ENCODE assay signal across 1 cellular context in genomic region chr18:77098554-77099174, GRCh38.
TF ChIP-seq lines count a peak whose summit lies in the region.

No MANE protein-coding gene starts in this region.

TF ChIP-seq in HEK293, 187 proteins besides CTCF, POLR2A, EP300 and RAD21 (continued from another document and continues in another):
- TF ChIP-seq, protein P1, sequence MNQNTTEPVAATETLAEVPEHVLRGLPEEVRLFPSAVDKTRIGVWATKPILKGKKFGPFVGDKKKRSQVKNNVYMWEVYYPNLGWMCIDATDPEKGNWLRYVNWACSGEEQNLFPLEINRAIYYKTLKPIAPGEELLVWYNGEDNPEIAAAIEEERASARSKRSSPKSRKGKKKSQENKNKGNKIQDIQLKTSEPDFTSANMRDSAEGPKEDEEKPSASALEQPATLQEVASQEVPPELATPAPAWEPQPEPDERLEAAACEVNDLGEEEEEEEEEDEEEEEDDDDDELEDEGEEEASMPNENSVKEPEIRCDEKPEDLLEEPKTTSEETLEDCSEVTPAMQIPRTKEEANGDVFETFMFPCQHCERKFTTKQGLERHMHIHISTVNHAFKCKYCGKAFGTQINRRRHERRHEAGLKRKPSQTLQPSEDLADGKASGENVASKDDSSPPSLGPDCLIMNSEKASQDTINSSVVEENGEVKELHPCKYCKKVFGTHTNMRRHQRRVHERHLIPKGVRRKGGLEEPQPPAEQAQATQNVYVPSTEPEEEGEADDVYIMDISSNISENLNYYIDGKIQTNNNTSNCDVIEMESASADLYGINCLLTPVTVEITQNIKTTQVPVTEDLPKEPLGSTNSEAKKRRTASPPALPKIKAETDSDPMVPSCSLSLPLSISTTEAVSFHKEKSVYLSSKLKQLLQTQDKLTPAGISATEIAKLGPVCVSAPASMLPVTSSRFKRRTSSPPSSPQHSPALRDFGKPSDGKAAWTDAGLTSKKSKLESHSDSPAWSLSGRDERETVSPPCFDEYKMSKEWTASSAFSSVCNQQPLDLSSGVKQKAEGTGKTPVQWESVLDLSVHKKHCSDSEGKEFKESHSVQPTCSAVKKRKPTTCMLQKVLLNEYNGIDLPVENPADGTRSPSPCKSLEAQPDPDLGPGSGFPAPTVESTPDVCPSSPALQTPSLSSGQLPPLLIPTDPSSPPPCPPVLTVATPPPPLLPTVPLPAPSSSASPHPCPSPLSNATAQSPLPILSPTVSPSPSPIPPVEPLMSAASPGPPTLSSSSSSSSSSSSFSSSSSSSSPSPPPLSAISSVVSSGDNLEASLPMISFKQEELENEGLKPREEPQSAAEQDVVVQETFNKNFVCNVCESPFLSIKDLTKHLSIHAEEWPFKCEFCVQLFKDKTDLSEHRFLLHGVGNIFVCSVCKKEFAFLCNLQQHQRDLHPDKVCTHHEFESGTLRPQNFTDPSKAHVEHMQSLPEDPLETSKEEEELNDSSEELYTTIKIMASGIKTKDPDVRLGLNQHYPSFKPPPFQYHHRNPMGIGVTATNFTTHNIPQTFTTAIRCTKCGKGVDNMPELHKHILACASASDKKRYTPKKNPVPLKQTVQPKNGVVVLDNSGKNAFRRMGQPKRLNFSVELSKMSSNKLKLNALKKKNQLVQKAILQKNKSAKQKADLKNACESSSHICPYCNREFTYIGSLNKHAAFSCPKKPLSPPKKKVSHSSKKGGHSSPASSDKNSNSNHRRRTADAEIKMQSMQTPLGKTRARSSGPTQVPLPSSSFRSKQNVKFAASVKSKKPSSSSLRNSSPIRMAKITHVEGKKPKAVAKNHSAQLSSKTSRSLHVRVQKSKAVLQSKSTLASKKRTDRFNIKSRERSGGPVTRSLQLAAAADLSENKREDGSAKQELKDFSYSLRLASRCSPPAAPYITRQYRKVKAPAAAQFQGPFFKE (tag by site-specific recombination; IDR thresholded peaks at IDR 0.05; ENCODE audit: borderline replicate concordance), result no peak
- TF ChIP-seq ZFP37 (tag by site-specific recombination; IDR thresholded peaks at IDR 0.05) (no peak), MZF1 (tag by site-specific recombination; IDR thresholded peaks at IDR 0.05; ENCODE audit: borderline replicate concordance) (no peak), ZNF391 (tag by site-specific recombination; IDR thresholded peaks at IDR 0.05; ENCODE audit: borderline replicate concordance, low read depth) (no peak), ZNF324 (tag by site-specific recombination; IDR thresholded peaks at IDR 0.05) (no peak), ZIC2 (tag by site-specific recombination; IDR thresholded peaks at IDR 0.05) (no peak), ZNF146 (tag by site-specific recombination; IDR thresholded peaks at IDR 0.05) (no peak), ZNF174 (tag by site-specific recombination; IDR thresholded peaks at IDR 0.05) (no peak), ZNF639 (tag by site-specific recombination; IDR thresholded peaks at IDR 0.05) (no peak), ZNF501 (tag by site-specific recombination; IDR thresholded peaks at IDR 0.05) (no peak), ZNF561 (tag by site-specific recombination; IDR thresholded peaks at IDR 0.05; ENCODE audit: borderline replicate concordance) (no peak), ZNF366 (tag by site-specific recombination; conservative IDR thresholded peaks at IDR 0.05) (no peak), ZBTB20 (tag by site-specific recombination; IDR thresholded peaks at IDR 0.05) (no peak), ZNF670 (tag by site-specific recombination; IDR thresholded peaks at IDR 0.05; ENCODE audit: low read depth) (no peak), ZBTB8A (tag by site-specific recombination; IDR thresholded peaks at IDR 0.05) (0 out of 2 replicates have a peak, but pooled peaks have one; percentile 32), ZNF138 (tag by site-specific recombination; IDR thresholded peaks at IDR 0.05; ENCODE audit: borderline replicate concordance) (no peak), ZBTB11 (tag by site-specific recombination; conservative IDR thresholded peaks at IDR 0.05; ENCODE audit: low read depth) (no peak), ZNF558 (tag by site-specific recombination; IDR thresholded peaks at IDR 0.05) (no peak), ZFP69B (tag by site-specific recombination; IDR thresholded peaks at IDR 0.05) (0 out of 2 replicates have a peak, but pooled peaks have one; percentile 35), PBX3 (CRISPR knock-in tag; IDR thresholded peaks at IDR 0.05) (no peak), ZSCAN16 (tag by site-specific recombination; IDR thresholded peaks at IDR 0.05) (no peak), SETDB1 (IDR thresholded peaks at IDR 0.05; ENCODE audit: insufficient read length, low read length) (no peak), ZNF121 (tag by site-specific recombination; IDR thresholded peaks at IDR 0.05) (no peak), ZFHX2 (tag by site-specific recombination; conservative IDR thresholded peaks at IDR 0.05) (0 out of 2 replicates have a peak, but pooled peaks have one; percentile 43), YY1 (tag by site-specific recombination; IDR thresholded peaks at IDR 0.05) (no peak), ZNF677 (tag by site-specific recombination; IDR thresholded peaks at IDR 0.05) (no peak), ZNF26 (tag by site-specific recombination; IDR thresholded peaks at IDR 0.05) (no peak), ZNF791 (tag by site-specific recombination; IDR thresholded peaks at IDR 0.05) (no peak), ZNF248 (tag by site-specific recombination; IDR thresholded peaks at IDR 0.05) (no peak), ZNF423 (tag by site-specific recombination; IDR thresholded peaks at IDR 0.05) (no peak), ZNF184 (tag by site-specific recombination; IDR thresholded peaks at IDR 0.05) (no peak), MYNN (tag by site-specific recombination; IDR thresholded peaks at IDR 0.05; ENCODE audit: borderline replicate concordance) (no peak), ZNF221 (tag by site-specific recombination; IDR thresholded peaks at IDR 0.05; ENCODE audit: borderline replicate concordance) (no peak), ZNF37A (tag by site-specific recombination; IDR thresholded peaks at IDR 0.05) (no peak), ZNF626 (tag by site-specific recombination; IDR thresholded peaks at IDR 0.05) (no peak), ZNF398 (tag by site-specific recombination; IDR thresholded peaks at IDR 0.05) (peak; percentile 77), ZBTB7A (tag by site-specific recombination; IDR thresholded peaks at IDR 0.05; ENCODE audit: low read depth) (no peak), ZNF211 (tag by site-specific recombination; IDR thresholded peaks at IDR 0.05; ENCODE audit: low read depth) (no peak), ZNF280C (tag by site-specific recombination; IDR thresholded peaks at IDR 0.05) (no peak), SCRT1 (tag by site-specific recombination; IDR thresholded peaks at IDR 0.05; ENCODE audit: borderline replicate concordance) (no peak), ZNF624 (tag by site-specific recombination; IDR thresholded peaks at IDR 0.05) (no peak), GLIS1 (tag by site-specific recombination; IDR thresholded peaks at IDR 0.05) (no peak), GLI4 (tag by site-specific recombination; IDR thresholded peaks at IDR 0.05) (no peak), BCL11B (tag by site-specific recombination; IDR thresholded peaks at IDR 0.05; ENCODE audit: low read depth) (no peak), ZNF16 (tag by site-specific recombination; IDR thresholded peaks at IDR 0.05; ENCODE audit: low read depth) (no peak)
- TF ChIP-seq, protein P2, sequence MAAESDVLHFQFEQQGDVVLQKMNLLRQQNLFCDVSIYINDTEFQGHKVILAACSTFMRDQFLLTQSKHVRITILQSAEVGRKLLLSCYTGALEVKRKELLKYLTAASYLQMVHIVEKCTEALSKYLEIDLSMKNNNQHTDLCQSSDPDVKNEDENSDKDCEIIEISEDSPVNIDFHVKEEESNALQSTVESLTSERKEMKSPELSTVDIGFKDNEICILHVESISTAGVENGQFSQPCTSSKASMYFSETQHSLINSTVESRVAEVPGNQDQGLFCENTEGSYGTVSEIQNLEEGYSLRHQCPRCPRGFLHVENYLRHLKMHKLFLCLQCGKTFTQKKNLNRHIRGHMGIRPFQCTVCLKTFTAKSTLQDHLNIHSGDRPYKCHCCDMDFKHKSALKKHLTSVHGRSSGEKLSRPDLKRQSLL (tag by site-specific recombination; IDR thresholded peaks at IDR 0.05), result no peak
